In genomic region chr1:89261926-89262540, GRCh38 we compare ENCODE assay signal across 3 cellular contexts.
TF ChIP-seq lines count a peak whose summit lies in the region.

No MANE protein-coding gene starts in this region.

TF ChIP-seq in liver, 16 proteins besides CTCF, POLR2A, EP300 and RAD21:
- TF ChIP-seq ZBTB33 (IDR thresholded peaks at IDR 0.05) (no peak), JUND (IDR thresholded peaks at IDR 0.05) (no peak), MAX (IDR thresholded peaks at IDR 0.05) (no peak), EGR1 (IDR thresholded peaks at IDR 0.05; ENCODE audit: low read depth in 2 of 2) (no peak), YY1 (IDR thresholded peaks at IDR 0.05) (no peak), NR2F2 (IDR thresholded peaks at IDR 0.05) (no peak), HNF4A (conservative IDR thresholded peaks at IDR 0.05) (no peak), GABPA (IDR thresholded peaks at IDR 0.05 in 1 of 2, conservative IDR thresholded peaks at IDR 0.05 in 1 of 2) (no peak), FOXA1 (IDR thresholded peaks at IDR 0.05) (no peak), FOXA2 (IDR thresholded peaks at IDR 0.05) (no peak), SP1 (IDR thresholded peaks at IDR 0.05) (no peak)
TF ChIP-seq in liver: peak in this region for 0.

TF ChIP-seq in HepG2, 621 proteins besides CTCF, POLR2A, EP300 and RAD21 (continued from another document):
- TF ChIP-seq TBL1XR1 (IDR thresholded peaks at IDR 0.05; ENCODE audit: borderline replicate concordance, low read length, partially characterized antibody) (no peak), MED1 (CRISPR knock-in tag; IDR thresholded peaks at IDR 0.05) (no peak), ZNF572 (CRISPR knock-in tag; IDR thresholded peaks at IDR 0.05) (no peak), ARID4A (CRISPR knock-in tag; IDR thresholded peaks at IDR 0.05; ENCODE audit: borderline replicate concordance) (no peak), KLF6 (CRISPR knock-in tag; IDR thresholded peaks at IDR 0.05) (no peak), ZBTB37 (CRISPR knock-in tag; IDR thresholded peaks at IDR 0.05) (no peak), GATAD1 (CRISPR knock-in tag; IDR thresholded peaks at IDR 0.05) (no peak), CSRNP2 (CRISPR knock-in tag; conservative IDR thresholded peaks at IDR 0.05; ENCODE audit: low read depth) (no peak), ARHGAP35 (CRISPR knock-in tag; IDR thresholded peaks at IDR 0.05; ENCODE audit: borderline replicate concordance) (no peak)

TF ChIP-seq in WTC11, 78 proteins besides CTCF, POLR2A, EP300 and RAD21 (continued from another document):
- TF ChIP-seq ATF2 (CRISPR knock-in tag; IDR thresholded peaks at IDR 0.05; ENCODE audit: borderline replicate concordance, low read depth): no peak
TF ChIP-seq in WTC11: peak in this region for 0.
